Comparison of ENCODE assay signal across 1 cellular context in genomic region chr16:89560413-89561194, GRCh38.
TF ChIP-seq lines count a peak whose summit lies in the region.

TSS of gene RPL13 (plus strand) at chr16:89560682. CDS start at chr16:89560960, 278 bp downstream.

TF ChIP-seq in GM12878, 131 proteins besides CTCF, POLR2A, EP300 and RAD21 (continued from another document and continues in another):
- TF ChIP-seq MAX (IDR thresholded peaks at IDR 0.05; ENCODE audit: low read depth, low read length) (peak; percentile 60), NFYA (IDR thresholded peaks at IDR 0.05; ENCODE audit: borderline replicate concordance, low read depth, low read length) (no peak), POU2F2 (IDR thresholded peaks at IDR 0.05; ENCODE audit: borderline replicate concordance, low read depth, low read length) (peak; percentile 95), MLLT1 (IDR thresholded peaks at IDR 0.05) (no peak; the same call in 1 of the 2 replicates), IKZF1 (conservative IDR thresholded peaks at IDR 0.05) (peak; percentile 83; the same call in 1 of the 2 replicates), MEF2A (IDR thresholded peaks at IDR 0.05; ENCODE audit: insufficient read depth, low read depth, low read length) (0 out of 2 replicates have a peak, but pooled peaks have one; percentile 36), NBN (IDR thresholded peaks at IDR 0.05) (peak; percentile 49; the same call in 1 of the 2 replicates), STAT3 (IDR thresholded peaks at IDR 0.05; ENCODE audit: low read depth, low read length) (no peak), PML (IDR thresholded peaks at IDR 0.05; ENCODE audit: low read length) (peak; percentile 99), ZSCAN29 (IDR thresholded peaks at IDR 0.05) (peak; percentile 76), MYC (IDR thresholded peaks at IDR 0.05; ENCODE audit: insufficient read depth, insufficient read length, insufficient replicate concordance, low read length, severe bottlenecking) (peak; percentile 94), ZBTB4 (CRISPR knock-in tag; IDR thresholded peaks at IDR 0.05) (no peak), EED (IDR thresholded peaks at IDR 0.05; ENCODE audit: low read depth) (no peak), ZNF622 (IDR thresholded peaks at IDR 0.05) (no peak), CREM (IDR thresholded peaks at IDR 0.05; ENCODE audit: low read depth) (peak; percentile 82), E4F1 (IDR thresholded peaks at IDR 0.05; ENCODE audit: borderline replicate concordance, partially characterized antibody) (peak; percentile 44), SIN3A (IDR thresholded peaks at IDR 0.05; ENCODE audit: low read depth, low read length) (no peak; the same call in 1 of the 2 replicates), EZH2 (IDR thresholded peaks at IDR 0.05; ENCODE audit: borderline replicate concordance, control insufficient read depth, low read depth, low read length) (no peak), PAX5 (IDR thresholded peaks at IDR 0.05; ENCODE audit: borderline replicate concordance, low read depth, low read length) (peak; percentile 80), SPI1 (IDR thresholded peaks at IDR 0.05; ENCODE audit: borderline replicate concordance, insufficient read depth, low read depth, low read length) (peak; percentile 55; the same call in 1 of the 2 replicates), CREB1 (IDR thresholded peaks at IDR 0.05; ENCODE audit: low read depth) (peak; percentile 91), MTA3 (IDR thresholded peaks at IDR 0.05; ENCODE audit: borderline replicate concordance, low read length) (no peak), BACH1 (IDR thresholded peaks at IDR 0.05; ENCODE audit: borderline replicate concordance) (peak; percentile 78; the same call in 1 of the 2 replicates), ZNF24 (IDR thresholded peaks at IDR 0.05) (0 out of 2 replicates have a peak, but pooled peaks have one; percentile 30), EGR1 (IDR thresholded peaks at IDR 0.05; ENCODE audit: borderline replicate concordance in 1 of 2, low read depth in 2 of 2, low read length in 2 of 2) (0 out of 3 replicates have a peak, but pooled peaks of 1 of the 2 experiments have one; percentile 17), PKNOX1 (IDR thresholded peaks at IDR 0.05) (peak; percentile 62; the same call in 1 of the 2 replicates), SUZ12 (IDR thresholded peaks at IDR 0.05; ENCODE audit: unreplicated experiment) (no peak), KDM1A (IDR thresholded peaks at IDR 0.05; ENCODE audit: borderline replicate concordance) (no peak), CHD2 (IDR thresholded peaks at IDR 0.05; ENCODE audit: borderline replicate concordance, low read depth, low read length) (peak; percentile 53; the same call in 1 of the 2 replicates), LARP7 (IDR thresholded peaks at IDR 0.05) (no peak; the same call in none of the 2 replicates), BCL11A (IDR thresholded peaks at IDR 0.05; ENCODE audit: low read depth, low read length) (no peak), POLR2AphosphoS2 (IDR thresholded peaks at IDR 0.05; ENCODE audit: low read depth, low read length) (peak; percentile 99; the same call in 1 of the 2 replicates), REST (IDR thresholded peaks at IDR 0.05; ENCODE audit: low read depth, low read length) (peak; percentile 59; the same call in 1 of the 2 replicates), HDAC2 (IDR thresholded peaks at IDR 0.05) (no peak), TCF3 (IDR thresholded peaks at IDR 0.05; ENCODE audit: borderline replicate concordance, insufficient read depth, low read depth, low read length) (no peak; the same call in 1 of the 2 replicates), ZBED1 (IDR thresholded peaks at IDR 0.05; ENCODE audit: borderline replicate concordance) (peak; percentile 81), SRF (IDR thresholded peaks at IDR 0.05; ENCODE audit: low read depth in 2 of 2, low read length in 2 of 2) (no peak), RFX5 (IDR thresholded peaks at IDR 0.05; ENCODE audit: low read depth, low read length) (peak; percentile 81), NFXL1 (IDR thresholded peaks at IDR 0.05; ENCODE audit: borderline replicate concordance) (no peak), CHD4 (IDR thresholded peaks at IDR 0.05) (no peak), NR2F1 (conservative IDR thresholded peaks at IDR 0.05) (peak; percentile 70), HCFC1 (IDR thresholded peaks at IDR 0.05; ENCODE audit: low read length) (peak; percentile 65), CHD1 (IDR thresholded peaks at IDR 0.05; ENCODE audit: low read depth, low read length) (no peak), SKIL (IDR thresholded peaks at IDR 0.05; ENCODE audit: low read depth, poor library complexity, severe bottlenecking) (no peak), NRF1 (conservative IDR thresholded peaks at IDR 0.05; ENCODE audit: low read depth, low read length) (peak; percentile 35; the same call in 1 of the 2 replicates), NR2C2 (IDR thresholded peaks at IDR 0.05; ENCODE audit: borderline replicate concordance, control insufficient read depth, insufficient read length, low read depth) (no peak), YBX1 (IDR thresholded peaks at IDR 0.05) (no peak), BRCA1 (IDR thresholded peaks at IDR 0.05; ENCODE audit: low read depth, low read length) (no peak), FOS (IDR thresholded peaks at IDR 0.05; ENCODE audit: borderline replicate concordance, extremely low read depth, insufficient read length) (no peak), RUNX3 (IDR thresholded peaks at IDR 0.05; ENCODE audit: low read length) (peak; percentile 28), SMARCA5 (IDR thresholded peaks at IDR 0.05) (peak; percentile 88; the same call in 1 of the 2 replicates), GATAD2B (conservative IDR thresholded peaks at IDR 0.05; ENCODE audit: low read depth) (peak; percentile 83), SP1 (IDR thresholded peaks at IDR 0.05; ENCODE audit: low read depth, low read length) (peak; percentile 58), YY1 (IDR thresholded peaks at IDR 0.05; ENCODE audit: low read depth, low read length) (peak; percentile 91), PBX3 (IDR thresholded peaks at IDR 0.05; ENCODE audit: insufficient replicate concordance, low read depth, low read length) (no peak), MTA2 (IDR thresholded peaks at IDR 0.05; ENCODE audit: low read depth) (no peak), KAT2A (conservative IDR thresholded peaks at IDR 0.05; ENCODE audit: control insufficient read depth, low read depth, low read length) (peak; percentile 74)
